ENCODE assay signal across 17 cellular contexts in genomic region chr4:128451270-128451905, GRCh38.
"Had no signal": no experiment of that assay in that cellular context is flagged by ENCODE, and none has a peak within 500 bp of the region (broad histone marks: within the 10 kb centered on the region; RNA-seq: fewer than 3 reads in every experiment).

No MANE protein-coding gene starts in this region.

- H2AFZ ChIP-seq: neural progenitor cell had no signal

- H3K4me2 ChIP-seq: neural progenitor cell had no signal

- H3K36me3 ChIP-seq: heart left ventricle, neural progenitor cell, ovary, right lobe of liver, spleen, upper lobe of right lung had no signal

- DNase-seq: activated CD4-positive, alpha-beta T cell treated with anti-CD3 and anti-CD28 coated beads for 36 hours; activated CD4-positive, alpha-beta T cell treated with anti-CD3 and anti-CD28 coated beads, Interleukin-2, amount 50 U/mL, for 48 hours; amniotic stem cell; body of pancreas; caudate nucleus; dorsolateral prefrontal cortex; endodermal cell; heart left ventricle; mesendoderm; naive thymus-derived CD4-positive, alpha-beta T cell; ovary; right lobe of liver; spleen; stimulated activated naive B cell treated with anti-CD40 and anti-IgM and Interleukin-4, amounts not matched to agents 10 μg/mL and 1 μg/mL and 100 μg/mL, for 72 hours; upper lobe of right lung had no signal

- H3K4me1 ChIP-seq: right lobe of liver had no signal

- H3K27me3 ChIP-seq: body of pancreas, dorsolateral prefrontal cortex, heart left ventricle, neural progenitor cell, ovary, right lobe of liver, spleen, upper lobe of right lung had no signal

- H3K9ac ChIP-seq: neural progenitor cell had no signal

- ATAC-seq: activated CD4-positive, alpha-beta T cell treated with anti-CD3 and anti-CD28 coated beads for 36 hours; body of pancreas; naive thymus-derived CD4-positive, alpha-beta T cell; right lobe of liver; stimulated activated naive B cell treated with anti-CD40 and anti-IgM and Interleukin-4, amounts not matched to agents 10 μg/mL and 1 μg/mL and 100 μg/mL, for 72 hours; WTC11 had no signal

- H3K9me3 ChIP-seq: body of pancreas, heart left ventricle, ovary, right lobe of liver, spleen, upper lobe of right lung had no signal

- H3K4me3 ChIP-seq: body of pancreas, dorsolateral prefrontal cortex, heart left ventricle, neural progenitor cell, ovary, right lobe of liver, spleen, upper lobe of right lung had no signal

- H3K27ac ChIP-seq: body of pancreas, dorsolateral prefrontal cortex, neural progenitor cell, ovary, right lobe of liver, spleen, upper lobe of right lung had no signal
